Comparison of ENCODE assay signal across 8 cellular contexts in the genomic region with DNA sequence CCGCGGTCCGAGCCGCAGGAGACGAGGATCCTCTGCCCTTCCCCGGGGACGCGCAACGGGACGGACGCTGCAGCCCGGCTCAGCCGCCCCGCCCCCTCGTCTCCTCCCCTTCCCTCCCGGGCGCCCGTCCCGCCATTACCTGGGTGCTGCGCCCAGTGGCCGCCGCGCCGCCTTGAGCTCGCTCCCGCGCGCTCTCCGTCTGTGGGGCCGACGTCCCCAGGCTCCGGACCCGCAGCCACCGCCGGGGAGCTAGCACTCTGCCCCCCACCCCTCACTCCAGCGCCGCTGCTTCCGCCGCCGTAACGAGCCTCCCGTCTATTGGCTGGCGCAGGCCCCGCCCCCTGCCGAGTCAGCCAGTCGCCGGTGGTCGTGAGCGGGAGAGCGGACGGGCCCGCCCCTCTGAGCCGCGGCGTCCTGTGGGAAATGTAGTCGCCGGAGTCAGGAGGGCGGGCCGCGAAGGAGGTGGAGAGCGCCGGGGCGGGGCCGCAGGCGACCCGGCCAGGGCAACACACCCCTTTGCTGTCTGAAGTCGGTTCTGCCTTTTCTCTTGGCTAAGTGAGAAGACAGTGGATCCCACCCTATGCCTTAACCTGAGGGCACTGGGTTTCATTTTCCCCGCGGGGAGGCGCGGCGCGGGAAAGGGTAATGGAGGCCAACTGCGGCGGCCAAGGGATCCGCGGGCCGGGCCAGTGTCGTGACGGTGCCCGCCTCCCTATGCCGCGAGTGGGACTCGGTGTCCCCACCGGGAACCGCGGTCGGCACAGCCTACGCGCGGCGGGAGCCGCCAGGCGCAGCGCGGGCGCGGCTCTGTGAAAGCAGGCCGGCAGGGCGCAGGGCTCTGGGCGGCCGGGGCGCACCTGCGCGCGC. TPM values are rescaled to one million over a fixed set of nuclear protein-coding genes. Genes with fewer than 3 reads are reported as not detected.
A peak's percentile ranks its signal among the peaks of the same experiment; 100 is the strongest.
DNase-seq lines count a peak whose midpoint lies in the region; ATAC-seq, FAIRE-seq and TF ChIP-seq lines count a peak whose summit lies in the region.

A gene (minus strand): TSS at position 259 of the 867 bp plus-strand sequence. CDS start 1,767 bp downstream, outside the sequence.

- TF ChIP-seq CTCF in pancreas (IDR thresholded peaks at IDR 0.05) (no peak), tibial artery (IDR thresholded peaks at IDR 0.05) (no peak)

- H3K4me1 ChIP-seq in pancreas (peaks cover 0 to 11% (median 0%) of the 10 kb centered on the region in 3 donors), tibial artery (peaks cover 0 to 17% (median 7%) of the 10 kb centered on the region in 4 donors)

- intact Hi-C loops in Right ventricle myocardium superior (cut with DNase I) = loop anchor here (10.0 kb wide), 1 partner anchor 133 kb away; no protein-coding TSS in a partner anchor
- intact Hi-C loops in pancreas (cut with DNase I) = no loop called here
- intact Hi-C loops in tibial artery (cut with DNase I; ENCODE audit: low total_unique reads) = loop anchor here (10.0 kb wide), 2 partner anchors 163 to 333 kb away; no protein-coding TSS in a partner anchor

- FAIRE-seq in GM12892 (lab: Jason Lieb, UNC) = peak; percentile 98
- FAIRE-seq in pancreas (lab: Jason Lieb, UNC) = peak; percentile 37

- ATAC-seq in HG02840 (IDR thresholded peaks at IDR 0.05; ENCODE audit: low FRiP score, unreplicated experiment) (peak; percentile 80), Right ventricle myocardium superior (ENCODE audit: poor library complexity) (peak; percentile 95), pancreas (peak; percentile 89 to 96 (median 91))

- H3K4me3 ChIP-seq in pancreas = peak within 1 kb of the TSS; percentile 62 to 99 (median 83)
- H3K4me3 ChIP-seq in tibial artery = peak within 1 kb of the TSS; percentile 80 to 99

- TF ChIP-seq POLR2A in GM12892 (IDR thresholded peaks at IDR 0.05; ENCODE audit: low read depth, low read length) = peak; percentile 43; the same call in 1 of the 2 replicates

- 0 to 1% methylated on average over 93 to 106 of the region's 106 CpGs for WGBS in pancreas, 2 donors

- DNase-seq in GM12892 (ENCODE audit: insufficient read length) = peak; percentile 91
- DNase-seq in NCI-H1436 (lab: John Stamatoyannopoulos, UW) = peak; percentile 92
- DNase-seq in SW480 (ENCODE audit: low spot score) = peak; percentile 95
- DNase-seq in activated naive CD8-positive, alpha-beta T cell treated with anti-CD3 and anti-CD28 coated beads, Interleukin-2, amount 50 U/mL, for 16 hours (ENCODE audit: low read depth, low spot score) = peak; percentile 96
- peak; percentile 100 for DNase-seq in Right ventricle myocardium superior
- peak; percentile 98 to 99 (median 98) for DNase-seq in pancreas
- peak; percentile 99 for DNase-seq in tibial artery

- H3K36me3 ChIP-seq in pancreas (no peaks in the 10 kb centered on the region), tibial artery (no peaks in the 10 kb centered on the region)

- H3K9me3 ChIP-seq in pancreas (no peaks in the 10 kb centered on the region), tibial artery (no peaks in the 10 kb centered on the region)

- H3K27ac ChIP-seq in pancreas = peak within 1 kb of the TSS; percentile 91 to 95 (median 92)
- H3K27ac ChIP-seq in tibial artery = peak within 1 kb of the TSS; percentile 91 to 98

- H3K27me3 ChIP-seq in pancreas (no peaks in the 10 kb centered on the region), tibial artery (no peaks in the 10 kb centered on the region)

RNA-seq across cellular contexts. Expression of the gene that starts here (rescaled TPM):
- 9.2 TPM for polyA plus RNA-seq in GM12892 (2012; ENCODE audit: missing spikeins)
- 13.0 TPM for total RNA-seq in Right ventricle myocardium superior
- 10 to 100 TPM in 3 of 6 donors, 1 to 10 TPM in 3; 9.0 to 14.1 (median 9.8) TPM for total RNA-seq in pancreas
- 1 to 10 TPM; 4.5 to 6.8 TPM for polyA plus RNA-seq in pancreas

Comparison
In these comparisons a context has a peak if more than half of its experiments do, and no peak if none do; other contexts are left out.
1. Peak in every context shown above with its lines: DNase-seq, ATAC-seq, H3K4me3 ChIP-seq and H3K27ac ChIP-seq.
2. intact Hi-C loops: an anchor here in Right ventricle myocardium superior (10.0 kb wide) and tibial artery (10.0 kb wide); none called in pancreas.